ENCODE assay signal across 9 cellular contexts in genomic region chr1:27884182-27884954, GRCh38. TPM values are rescaled to one million over a fixed set of nuclear protein-coding genes. Genes with fewer than 3 reads are reported as not detected.
DNase-seq lines count a peak whose midpoint lies in the region; ATAC-seq and TF ChIP-seq lines count a peak whose summit lies in the region.
"Had no signal": no experiment of that assay in that cellular context is flagged by ENCODE, and none has a peak within 500 bp of the region (broad histone marks: within the 10 kb centered on the region; RNA-seq: fewer than 3 reads in every experiment).

No MANE protein-coding gene starts in this region.

- no peaks in the 10 kb centered on the region for H3K9me3 Mint-ChIP-seq in chondrocyte (ENCODE audit: low read depth)

- H2AFZ ChIP-seq in OCI-LY3 (ENCODE audit: low read depth, low read length) = no peak overlapping the region

- peak overlapping the region; percentile 40 for H3K4me2 ChIP-seq in OCI-LY3 (ENCODE audit: low read length)

- H3K27me3 ChIP-seq in GM06990 (replicated peaks; ENCODE audit: control insufficient read depth, insufficient read depth, low read length) (no peaks in the 10 kb centered on the region), OCI-LY3 (ENCODE audit: low read depth, low read length) (no peaks in the 10 kb centered on the region), mucosa of rectum (ENCODE audit: control insufficient read depth in 2 of 2, insufficient read depth in 2 of 2, low read length in 2 of 2) (no peaks in the 10 kb centered on the region)

- H3K27ac Mint-ChIP-seq in chondrocyte (ENCODE audit: unreplicated experiment) = no peak overlapping the region

- H3K79me2 ChIP-seq in OCI-LY3 (ENCODE audit: low read length) = no peaks in the 10 kb centered on the region

- no peaks in the 10 kb centered on the region for H3K4me1 Mint-ChIP-seq in chondrocyte (ENCODE audit: low read depth)

- ATAC-seq in GM21717 (IDR thresholded peaks at IDR 0.05; ENCODE audit: unreplicated experiment) = peak; percentile 45
- no peak for ATAC-seq in HG03457 (IDR thresholded peaks at IDR 0.05; ENCODE audit: unreplicated experiment)

- DNase-seq in GM06990 (ENCODE audit: extremely low read depth, insufficient read length) = peak; percentile 71
- no peak for DNase-seq in NCI-H2107 (lab: John Stamatoyannopoulos, UW)
- DNase-seq in chondrocyte (ENCODE audit: low spot score) = no peak
- no peak for DNase-seq in erythroblast (lab: John Stamatoyannopoulos, UW)

- H3K9me3 ChIP-seq in OCI-LY3 (ENCODE audit: insufficient read depth, low read length) (no peaks in the 10 kb centered on the region), mucosa of rectum (ENCODE audit: control insufficient read depth in 2 of 2, low read length in 2 of 2) (no peaks in the 10 kb centered on the region)

- H3K9ac ChIP-seq in OCI-LY3 (ENCODE audit: low read length) (0 out of 2 replicates have a peak overlapping the region, but pooled peaks have one; percentile 10), mucosa of rectum (ENCODE audit: low read depth in 1 of 2, low read length in 2 of 2) (no peak overlapping the region)

- H4K20me1 ChIP-seq in OCI-LY3 (ENCODE audit: insufficient read depth, low read length) = no peaks in the 10 kb centered on the region

- TF ChIP-seq CTCF in GM06990 (IDR thresholded peaks at IDR 0.05; ENCODE audit: insufficient read depth, low read length, poor library complexity, severe bottlenecking) = no peak
- no peak for TF ChIP-seq CTCF in OCI-LY3 (IDR thresholded peaks at IDR 0.05; ENCODE audit: low read depth, low read length)
- no peak for TF ChIP-seq CTCF in chondrocyte (IDR thresholded peaks at IDR 0.05)

- H3K4me1 ChIP-seq in OCI-LY3 (ENCODE audit: low read length) (peaks cover 27% of the 10 kb centered on the region), mucosa of rectum (ENCODE audit: control insufficient read depth in 2 of 2, insufficient read depth in 2 of 2, low read length in 2 of 2) (peaks cover 8 to 9% of the 10 kb centered on the region in 2 donors)

- TF ChIP-seq POLR2A in erythroblast (IDR thresholded peaks at IDR 0.05; ENCODE audit: low read length) = no peak

- no peak overlapping the region for H3K4me3 Mint-ChIP-seq in chondrocyte (ENCODE audit: unreplicated experiment)

- peaks cover 41% of the 10 kb centered on the region for H3K36me3 ChIP-seq in GM06990 (ENCODE audit: control insufficient read depth, insufficient read depth, low read length)
- no peaks in the 10 kb centered on the region for H3K36me3 ChIP-seq in OCI-LY3 (replicated peaks; ENCODE audit: low read depth, low read length)
- H3K36me3 ChIP-seq in mucosa of rectum (ENCODE audit: control insufficient read depth in 2 of 2, insufficient read depth in 2 of 2, low read length in 2 of 2) = peaks cover 16% of the 10 kb centered on the region in 2 donors

- H3K27ac ChIP-seq in OCI-LY3 (ENCODE audit: low read length) (peak overlapping the region; percentile 17; the same call in 1 of the 2 replicates), mucosa of rectum (ENCODE audit: low read depth in 2 of 2, low read length in 2 of 2) (peak overlapping the region; percentile 64 to 75)
- H3K27ac ChIP-seq: SK-N-MC had no signal

- H3K36me3 Mint-ChIP-seq in chondrocyte (ENCODE audit: low read depth) = peaks cover 2% of the 10 kb centered on the region

- no peak overlapping the region for H3K4me3 ChIP-seq in GM06990 (replicated peaks; ENCODE audit: low read depth, low read length)
- H3K4me3 ChIP-seq in OCI-LY3 (ENCODE audit: low read length) = no peak overlapping the region; the same call in 1 of the 2 replicates
- no peak overlapping the region for H3K4me3 ChIP-seq in mucosa of rectum (ENCODE audit: low read length in 2 of 2)
- H3K4me3 ChIP-seq: SK-N-MC had no signal

- no peaks in the 10 kb centered on the region for H3K27me3 Mint-ChIP-seq in chondrocyte (ENCODE audit: low read depth)

RNA-seq across cellular contexts. Expression of gene THEMIS2, which starts 12.0 kb away (rescaled TPM):
- total RNA-seq in chondrocyte = 1.2 to 3.9 TPM (median 1.6 TPM) in 3 replicates

RNA-seq across cellular contexts. Expression of gene RPA2, which starts 30.0 kb away (rescaled TPM):
- 15.1 to 24.8 TPM (median 15.5 TPM) in 3 replicates for total RNA-seq in chondrocyte

RNA-seq across cellular contexts. Expression of gene SMPDL3B, which starts 50.4 kb away (rescaled TPM):
- total RNA-seq in chondrocyte = 0.15 to 0.21 TPM in 2 of 3 replicates, not detected in the other

RNA-seq across cellular contexts. Expression of gene PPP1R8, which starts 53.8 kb away (rescaled TPM):
- 39.7 to 42.9 TPM (median 41.7 TPM) in 3 replicates for total RNA-seq in chondrocyte
